11 cellular contexts compared by ENCODE assay signal in genomic region chr3:8499181-8499611, GRCh38. TPM values are rescaled to one million over a fixed set of nuclear protein-coding genes. Genes with fewer than 3 reads are reported as not detected.
DNase-seq lines count a peak whose midpoint lies in the region; ATAC-seq and TF ChIP-seq lines count a peak whose summit lies in the region.
"Had no signal": no experiment of that assay in that cellular context is flagged by ENCODE, and none has a peak within 500 bp of the region (broad histone marks: within the 10 kb centered on the region; RNA-seq: fewer than 3 reads in every experiment).

No MANE protein-coding gene starts in this region.

- in situ Hi-C loops in SK-MEL-5 (cut with HindIII; ENCODE audit: low pct_unique_long_range_greater_than_20kb, low sequenced_read_pairs) = no loop called here

- H4K12ac ChIP-seq in trophoblast cell (ENCODE audit: low read depth, low read length) = no peak overlapping the region

- H3K4me1 ChIP-seq in HEK293 (ENCODE audit: control insufficient read depth, insufficient read depth, low read length) (peaks cover 20% of the 10 kb centered on the region), right cardiac atrium (ENCODE audit: control insufficient read depth, insufficient read depth, low read length) (peaks cover 11% of the 10 kb centered on the region), trophoblast cell (ENCODE audit: control insufficient read depth in 1 of 2, insufficient read depth in 2 of 2, low read length in 2 of 2) (peaks cover 20 to 35% of the 10 kb centered on the region in 2 experiments)

- CTCF ChIA-PET in HEK293 (lab: Yijun Ruan, JAX) = interaction anchor here (0.6 to 4.0 kb wide), 3 partner anchors 9 to 125 kb away, joined by 3 to 21 read pairs (median 3); no protein-coding TSS in a partner anchor

- H3K4ac ChIP-seq in trophoblast cell (ENCODE audit: low read depth, low read length) = no peak overlapping the region

- H4K91ac ChIP-seq in trophoblast cell (ENCODE audit: low read depth, low read length) = peak overlapping the region; percentile 74

- H3K9me3 ChIP-seq in HEK293 (ENCODE audit: control insufficient read depth, insufficient read depth, low read depth, low read length) (no peaks in the 10 kb centered on the region), right cardiac atrium (ENCODE audit: control insufficient read depth, low read length) (no peaks in the 10 kb centered on the region), trophoblast cell (ENCODE audit: insufficient read depth, low read depth, low read length) (no peaks in the 10 kb centered on the region)

- peak overlapping the region; percentile 54 for H2BK5ac ChIP-seq in trophoblast cell (ENCODE audit: low read depth, low read length, poor library complexity)

- no peak overlapping the region for H3K4me2 ChIP-seq in trophoblast cell (ENCODE audit: low read length)

- H4K8ac ChIP-seq in trophoblast cell (ENCODE audit: low read depth, low read length) = peak overlapping the region; percentile 6

- H3K4me3 ChIP-seq in HEK293 (ENCODE audit: low read depth, low read length) (no peak overlapping the region), right cardiac atrium (ENCODE audit: low read length) (no peak overlapping the region), trophoblast cell (ENCODE audit: low read depth, low read length) (no peak overlapping the region)

- intact Hi-C loops in right cardiac atrium (cut with DNase I) = loop anchor here in 1 of 4 donors (10.0 kb wide), 1 partner anchor 54 kb away; no protein-coding TSS in a partner anchor

- WGBS in right cardiac atrium = 12% methylated on average over 1 of the region's 1 CpG
- no CpG with 5 or more reads among the region's 1 CpG for WGBS in trophoblast cell (ENCODE audit: extremely low coverage, insufficient coverage, insufficient read length)

- H3K36me3 Mint-ChIP-seq in stimulated activated naive B cell treated with anti-CD40 and anti-IgM and Interleukin-4, amounts not matched to agents 10 μg/mL and 1 μg/mL and 100 μg/mL, for 72 hours = no peaks in the 10 kb centered on the region
- no peaks in the 10 kb centered on the region for H3K36me3 Mint-ChIP-seq in immature natural killer cell
- H3K36me3 Mint-ChIP-seq: natural killer cell had no signal

- H3K14ac ChIP-seq in trophoblast cell (ENCODE audit: low read length) = peak overlapping the region; percentile 12

- peak overlapping the region; percentile 84 for H2BK120ac ChIP-seq in trophoblast cell (ENCODE audit: insufficient read depth, low read length, poor library complexity)

- POLR2A ChIA-PET in HEK293 (lab: Yijun Ruan, JAX) = no interaction called here

- no peak overlapping the region for H3K18ac ChIP-seq in trophoblast cell (ENCODE audit: low read length)

- peaks cover 33% of the 10 kb centered on the region for H3K79me1 ChIP-seq in trophoblast cell (ENCODE audit: low read length)

- TF ChIP-seq CTCF in HEK293 (tag by site-specific recombination; IDR thresholded peaks at IDR 0.05) = no peak
- TF ChIP-seq CTCF in omental fat pad (IDR thresholded peaks at IDR 0.05) = no peak

- H3K4me3 Mint-ChIP-seq in stimulated activated naive B cell treated with anti-CD40 and anti-IgM and Interleukin-4, amounts not matched to agents 10 μg/mL and 1 μg/mL and 100 μg/mL, for 72 hours = no peak overlapping the region
- H3K4me3 Mint-ChIP-seq in immature natural killer cell = no peak overlapping the region
- H3K4me3 Mint-ChIP-seq: natural killer cell had no signal

- peaks cover 17 to 18% of the 10 kb centered on the region in 2 donors for H3K27me3 Mint-ChIP-seq in stimulated activated naive B cell treated with anti-CD40 and anti-IgM and Interleukin-4, amounts not matched to agents 10 μg/mL and 1 μg/mL and 100 μg/mL, for 72 hours
- peaks cover 0 to 9% (median 7%) of the 10 kb centered on the region in 3 donors for H3K27me3 Mint-ChIP-seq in immature natural killer cell (ENCODE audit: low read depth in 3 of 3)

- peak; percentile 93 for DNase-seq in SK-MEL-5 (ENCODE audit: low read depth, low spot score)
- DNase-seq in right cardiac atrium = no peak
- peak; percentile 61 to 62 for DNase-seq in trophoblast cell
- no peak for DNase-seq in omental fat pad (ENCODE audit: low spot score)
- DNase-seq in stimulated activated naive B cell treated with anti-CD40 and anti-IgM and Interleukin-4, amounts not matched to agents 10 μg/mL and 1 μg/mL and 100 μg/mL, for 72 hours = no peak
- no peak for DNase-seq in NCI-H1930 (lab: John Stamatoyannopoulos, UW)
- no peak for DNase-seq in immature natural killer cell
- DNase-seq: activated CD4-positive, alpha-beta T cell treated with anti-CD3 and anti-CD28 coated beads for 48 hours; natural killer cell; NCI-H187 treated with DMSO at 0.1 percent for 48 hours had no signal

- H2AFZ ChIP-seq in trophoblast cell (ENCODE audit: insufficient read depth, low read length, poor library complexity) = no peak overlapping the region

- peak overlapping the region; percentile 34 for H2BK12ac ChIP-seq in trophoblast cell (ENCODE audit: low read length)

- H3K27ac Mint-ChIP-seq in stimulated activated naive B cell treated with anti-CD40 and anti-IgM and Interleukin-4, amounts not matched to agents 10 μg/mL and 1 μg/mL and 100 μg/mL, for 72 hours = no peak overlapping the region
- no peak overlapping the region for H3K27ac Mint-ChIP-seq in immature natural killer cell
- H3K27ac Mint-ChIP-seq: natural killer cell had no signal

- H3K36me3 ChIP-seq in HEK293 (ENCODE audit: control insufficient read depth in 2 of 2, insufficient read depth in 1 of 2, low read length in 2 of 2) = no peaks in the 10 kb centered on the region
- H3K36me3 ChIP-seq in trophoblast cell (ENCODE audit: control insufficient read depth in 1 of 2, insufficient read depth in 2 of 2, low read length in 2 of 2) = no peaks in the 10 kb centered on the region

- ATAC-seq in right cardiac atrium = no peak
- ATAC-seq in omental fat pad (ENCODE audit: low FRiP score) = no peak
- no peak for ATAC-seq in stimulated activated naive B cell treated with anti-CD40 and anti-IgM and Interleukin-4, amounts not matched to agents 10 μg/mL and 1 μg/mL and 100 μg/mL, for 72 hours (replicated peaks)
- ATAC-seq: natural killer cell had no signal

- no peaks in the 10 kb centered on the region for H3K27me3 ChIP-seq in right cardiac atrium (ENCODE audit: control insufficient read depth, insufficient read depth)
- no peaks in the 10 kb centered on the region for H3K27me3 ChIP-seq in trophoblast cell (ENCODE audit: insufficient read depth, low read length)

- H3K27ac ChIP-seq in HEK293 (ENCODE audit: extremely low read depth, low read depth, low read length) (no peak overlapping the region), right cardiac atrium (ENCODE audit: low read length) (peak overlapping the region; percentile 28), trophoblast cell (ENCODE audit: low read depth, low read length) (peak overlapping the region; percentile 38)

- H2AK5ac ChIP-seq in trophoblast cell (ENCODE audit: low read length) = peak overlapping the region; percentile 11

- no peaks in the 10 kb centered on the region for H3K9me3 Mint-ChIP-seq in stimulated activated naive B cell treated with anti-CD40 and anti-IgM and Interleukin-4, amounts not matched to agents 10 μg/mL and 1 μg/mL and 100 μg/mL, for 72 hours
- no peaks in the 10 kb centered on the region for H3K9me3 Mint-ChIP-seq in immature natural killer cell
- H3K9me3 Mint-ChIP-seq: natural killer cell had no signal

- H3K9ac ChIP-seq in trophoblast cell (ENCODE audit: low read length) = no peak overlapping the region

- H3K79me2 ChIP-seq in trophoblast cell (ENCODE audit: control insufficient read depth, insufficient read depth, low read length, poor library complexity) = no peaks in the 10 kb centered on the region

- H3K4me1 Mint-ChIP-seq in stimulated activated naive B cell treated with anti-CD40 and anti-IgM and Interleukin-4, amounts not matched to agents 10 μg/mL and 1 μg/mL and 100 μg/mL, for 72 hours = peaks cover 14 to 28% of the 10 kb centered on the region in 2 donors
- peaks cover 8 to 14% of the 10 kb centered on the region in 2 donors for H3K4me1 Mint-ChIP-seq in immature natural killer cell

- no peak overlapping the region for H3K23ac ChIP-seq in trophoblast cell (ENCODE audit: low read length)

TF ChIP-seq in HEK293, 187 proteins besides CTCF, POLR2A, EP300 and RAD21:
- TF ChIP-seq ZSCAN16 (tag by site-specific recombination; IDR thresholded peaks at IDR 0.05) = no peak
- peak; percentile 44; the same call in 1 of the 2 replicates for TF ChIP-seq OSR2 (tag by site-specific recombination; IDR thresholded peaks at IDR 0.05)

RNA-seq across cellular contexts. Expression of gene LMCD1, which starts 2.4 kb away (rescaled TPM):
- 24.3 and 28.0 TPM in 2 replicates for total RNA-seq in SK-MEL-5 (2014; rRNA removed; shearing (Covaris generic))
- polyA plus RNA-seq in SK-MEL-5 (2015; cell fraction: cytosol; rRNA removed) = 56.3 and 62.1 TPM in 2 replicates
- 9.1 and 17.4 TPM in 2 replicates for polyA plus RNA-seq in SK-MEL-5 (2015; cell fraction: nucleus; rRNA removed)
- total RNA-seq in right cardiac atrium (10 to 100 TPM; 45.6 to 57.8 (median 55.4) TPM), omental fat pad (1,000 to 10,000 TPM in 1 of 4 donors, 100 to 1,000 TPM in 3; 135 to 1,380 (median 270) TPM)
- polyA plus RNA-seq in right cardiac atrium (43.4 TPM), immature natural killer cell (under 1 TPM in 1 of 3 donors, not detected in 2; 0.24 TPM)
- polyA plus RNA-seq in trophoblast cell (2013) = 47.8 and 49.5 TPM in 2 replicates
- total RNA-seq: natural killer cell had no signal

Comparison
In these comparisons a context has a peak if more than half of its experiments do, and no peak if none do; other contexts are left out.
1. DNase-seq: peak in SK-MEL-5 (single experiment) and trophoblast cell (2 of 2); none in right cardiac atrium (0 of 3), omental fat pad (single experiment), stimulated activated naive B cell treated with anti-CD40 and anti-IgM and Interleukin-4, amounts not matched to agents 10 μg/mL and 1 μg/mL and 100 μg/mL, for 72 hours (single experiment), NCI-H1930 (0 of 2) and immature natural killer cell (0 of 3).